ENCODE assay signal across 24 cellular contexts in the genomic region with DNA sequence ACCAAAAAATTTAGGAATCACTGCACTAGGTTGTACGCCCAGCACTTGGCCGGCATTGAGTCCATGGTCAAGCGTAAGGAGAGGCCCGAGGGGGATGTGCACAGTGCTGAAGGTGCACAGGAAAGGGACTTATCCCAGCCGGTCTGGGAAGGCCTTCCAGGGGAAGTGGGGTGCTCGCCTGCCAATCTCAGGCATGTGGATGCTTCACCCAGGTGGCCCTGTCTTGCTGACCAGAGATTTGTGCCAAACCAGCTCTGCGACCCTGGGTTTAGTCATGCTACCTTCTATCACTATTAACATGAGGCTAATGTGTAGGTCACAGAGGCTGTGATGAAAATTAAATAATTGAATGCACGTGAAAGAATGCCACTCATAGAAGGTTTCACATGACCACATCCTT. TPM values are rescaled to one million over a fixed set of nuclear protein-coding genes. Genes with fewer than 3 reads are reported as not detected.
DNase-seq lines count a peak whose midpoint lies in the region; ATAC-seq and TF ChIP-seq lines count a peak whose summit lies in the region.
"Had no signal": no experiment of that assay in that cellular context is flagged by ENCODE, and none has a peak within 500 bp of the region (broad histone marks: within the 10 kb centered on the region; RNA-seq: fewer than 3 reads in every experiment).

No MANE protein-coding gene starts in this region.

- H3K79me2 ChIP-seq in osteoblast (ENCODE audit: insufficient read depth, low read length), result no peaks in the 10 kb centered on the region

- H3K4me1 Mint-ChIP-seq in activated CD8-positive, alpha-beta memory T cell treated with anti-CD3 and anti-CD28 coated beads, Interleukin-2, amount 10 ng/mL, durations not matched to agents 7 days and 5 days, result peaks cover 44% of the 10 kb centered on the region
- peaks cover 49 to 54% of the 10 kb centered on the region in 2 donors for H3K4me1 Mint-ChIP-seq in immature natural killer cell

- H3K27ac Mint-ChIP-seq in activated CD8-positive, alpha-beta memory T cell treated with anti-CD3 and anti-CD28 coated beads, Interleukin-2, amount 10 ng/mL, durations not matched to agents 7 days and 5 days, result no peak overlapping the region
- H3K27ac Mint-ChIP-seq in immature natural killer cell, result no peak overlapping the region
- H3K27ac Mint-ChIP-seq: H9 had no signal

- H3K4me3 Mint-ChIP-seq in activated CD8-positive, alpha-beta memory T cell treated with anti-CD3 and anti-CD28 coated beads, Interleukin-2, amount 10 ng/mL, durations not matched to agents 7 days and 5 days, result no peak overlapping the region
- peak overlapping the region; percentile 46 to 86 (median 50) for H3K4me3 Mint-ChIP-seq in immature natural killer cell

- peaks cover 57% of the 10 kb centered on the region for H3K27me3 Mint-ChIP-seq in activated CD8-positive, alpha-beta memory T cell treated with anti-CD3 and anti-CD28 coated beads, Interleukin-2, amount 10 ng/mL, durations not matched to agents 7 days and 5 days
- H3K27me3 Mint-ChIP-seq in immature natural killer cell (ENCODE audit: low read depth in 3 of 3), result peaks cover 24 to 47% (median 40%) of the 10 kb centered on the region in 3 donors

- no peak overlapping the region for H3K4me2 ChIP-seq in osteoblast (ENCODE audit: insufficient read depth, low read length)

- H3K9me3 Mint-ChIP-seq in activated CD8-positive, alpha-beta memory T cell treated with anti-CD3 and anti-CD28 coated beads, Interleukin-2, amount 10 ng/mL, durations not matched to agents 7 days and 5 days (ENCODE audit: low read depth), result no peaks in the 10 kb centered on the region
- H3K9me3 Mint-ChIP-seq in immature natural killer cell, result peaks cover 0 to 1% (median 0%) of the 10 kb centered on the region in 6 donors
- H3K9me3 Mint-ChIP-seq: activated CD4-positive, alpha-beta T cell treated with anti-CD3 and anti-CD28 coated beads, Interleukin-2, amount 10 ng/mL, durations not matched to agents 7 days and 5 days; H9 had no signal

- no peak overlapping the region for H2AFZ ChIP-seq in osteoblast (ENCODE audit: low read length)

- H4K20me1 ChIP-seq in osteoblast (ENCODE audit: insufficient read depth, low read length), result peaks cover 11% of the 10 kb centered on the region

- peaks cover 6% of the 10 kb centered on the region for H3K4me1 ChIP-seq in osteoblast (ENCODE audit: insufficient read depth, low read length)

- TF ChIP-seq CTCF in osteoblast (IDR thresholded peaks at IDR 0.05; ENCODE audit: extremely low read depth, low read depth, low read length), result no peak

- ATAC-seq in activated CD8-positive, alpha-beta memory T cell treated with anti-CD3 and anti-CD28 coated beads, Interleukin-2, amount 10 ng/mL, durations not matched to agents 7 days and 5 days, result no peak
- ATAC-seq: mucosa of descending colon had no signal

- no peaks in the 10 kb centered on the region for H3K36me3 Mint-ChIP-seq in activated CD8-positive, alpha-beta memory T cell treated with anti-CD3 and anti-CD28 coated beads, Interleukin-2, amount 10 ng/mL, durations not matched to agents 7 days and 5 days
- H3K36me3 Mint-ChIP-seq in immature natural killer cell, result no peaks in the 10 kb centered on the region

- no peaks in the 10 kb centered on the region for H3K36me3 ChIP-seq in osteoblast (ENCODE audit: insufficient read depth, low read length)
- H3K36me3 ChIP-seq: ascending aorta had no signal

- CTCF ChIA-PET in activated CD8-positive, alpha-beta memory T cell treated with anti-CD3 and anti-CD28 coated beads, Interleukin-2, amount 10 ng/mL, durations not matched to agents 7 days and 5 days (lab: Charles Lee), result interaction anchor here (0.9 to 3.8 kb wide), 6 partner anchors 10 to 124 kb away, joined by 3 to 29 read pairs (median 4); no protein-coding TSS in a partner anchor

- H3K9me3 ChIP-seq in osteoblast (ENCODE audit: low read depth, low read length), result no peaks in the 10 kb centered on the region
- H3K9me3 ChIP-seq: ascending aorta, Caco-2, mucosa of descending colon had no signal

- H3K27ac ChIP-seq in osteoblast (ENCODE audit: low read depth, low read length), result no peak overlapping the region
- H3K27ac ChIP-seq: ascending aorta had no signal

- peak; percentile 53 for DNase-seq in activated CD8-positive, alpha-beta memory T cell treated with anti-CD3 and anti-CD28 coated beads for 24 hours
- DNase-seq in activated CD8-positive, alpha-beta memory T cell treated with anti-CD3 and anti-CD28 coated beads, Interleukin-2, amount 50 U/mL, for 4 hours, result no peak
- DNase-seq in activated CD8-positive, alpha-beta memory T cell treated with anti-CD3 and anti-CD28 coated beads, Interleukin-2, amount 10 ng/mL, durations not matched to agents 7 days and 5 days, result peak; percentile 35
- DNase-seq in immature natural killer cell (no peak), osteoblast (ENCODE audit: insufficient read length, low spot score, missing footprints) (peak; percentile 53), GDM1 (lab: John Stamatoyannopoulos, UW) (no peak), NOMO-1 treated with DMSO at 0.1 percent for 48 hours (lab: John Stamatoyannopoulos, UW; ENCODE audit: unreplicated experiment) (no peak), NCI-H146 (lab: John Stamatoyannopoulos, UW) (no peak)
- DNase-seq: activated CD4-positive, alpha-beta T cell treated with anti-CD3 and anti-CD28 coated beads, Interleukin-2, amount 10 ng/mL, durations not matched to agents 7 days and 5 days; activated naive CD4-positive, alpha-beta T cell; AML-193; Caco-2; central memory CD4-positive, alpha-beta T cell; dermis blood vessel endothelial cell; DND-41; H9; KG1; NCI-H1436 treated with DMSO at 0.1 percent for 48 hours; occipital lobe; retina; RPMI8226; stimulated activated CD4-positive, alpha-beta T cell treated with anti-CD3 and anti-CD28 coated beads, Interleukin-2, amount 100 ng/mL, for 24 hours had no signal

- H3K4me3 ChIP-seq in osteoblast (ENCODE audit: insufficient read depth, low read length), result no peak overlapping the region
- H3K4me3 ChIP-seq: ascending aorta, mucosa of descending colon had no signal

- H3K27me3 ChIP-seq in osteoblast (ENCODE audit: insufficient read depth, low read length), result peaks cover 29% of the 10 kb centered on the region
- H3K27me3 ChIP-seq: ascending aorta had no signal

RNA-seq across cellular contexts. Expression of gene ITM2C, which starts 1.7 kb away (rescaled TPM):
- total RNA-seq in activated CD8-positive, alpha-beta memory T cell treated with anti-CD3 and anti-CD28 coated beads, Interleukin-2, amount 10 ng/mL, durations not matched to agents 7 days and 5 days, result 100 to 1,000 TPM in 1 of 2 experiments, 10 to 100 TPM in 1; 65.1 to 115 TPM
- polyA plus RNA-seq in immature natural killer cell, result 10 to 100 TPM in 2 of 3 donors, 1 to 10 TPM in 1; 5.3 to 23.7 (median 16.9) TPM
- 52.2 and 63.7 TPM in 2 replicates for total RNA-seq in osteoblast

Comparison
In these comparisons a context has a peak if more than half of its experiments do, and no peak if none do; other contexts are left out.
1. DNase-seq: peak in activated CD8-positive, alpha-beta memory T cell treated with anti-CD3 and anti-CD28 coated beads for 24 hours (single experiment), activated CD8-positive, alpha-beta memory T cell treated with anti-CD3 and anti-CD28 coated beads, Interleukin-2, amount 10 ng/mL, durations not matched to agents 7 days and 5 days (single experiment) and osteoblast (single experiment); none in activated CD8-positive, alpha-beta memory T cell treated with anti-CD3 and anti-CD28 coated beads, Interleukin-2, amount 50 U/mL, for 4 hours (single experiment), immature natural killer cell (0 of 3), GDM1 (single experiment), NOMO-1 treated with DMSO at 0.1 percent for 48 hours (single experiment) and NCI-H146 (single experiment).